ENCODE assay signal across 12 cellular contexts in the genomic region with DNA sequence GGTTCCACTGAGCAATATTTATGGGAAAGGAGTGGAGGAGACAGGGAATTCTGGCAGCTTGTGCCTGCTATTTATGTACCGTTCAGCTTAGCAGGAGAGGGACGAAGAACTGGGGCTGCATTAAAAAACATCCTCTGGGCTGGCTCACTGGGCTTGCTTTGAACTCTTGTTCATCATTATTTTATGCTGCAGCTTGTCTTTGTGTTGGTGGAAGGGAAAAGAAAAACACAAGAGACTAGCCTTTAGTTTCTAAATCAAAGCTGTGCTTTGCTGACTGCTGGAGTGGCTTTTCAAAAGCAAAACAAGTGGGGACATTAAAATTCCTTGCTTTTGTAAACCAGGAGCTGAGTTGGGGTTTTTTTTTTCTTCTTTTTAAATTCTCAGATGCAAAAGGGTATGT. TPM values are rescaled to one million over a fixed set of nuclear protein-coding genes. Genes with fewer than 3 reads are reported as not detected.
A peak's percentile ranks its signal among the peaks of the same experiment; 100 is the strongest.
DNase-seq lines count a peak whose midpoint lies in the region; TF ChIP-seq lines count a peak whose summit lies in the region.
"Had no signal": no experiment of that assay in that cellular context is flagged by ENCODE, and none has a peak within 500 bp of the region (broad histone marks: within the 10 kb centered on the region; RNA-seq: fewer than 3 reads in every experiment).

No MANE protein-coding gene starts in this region.

- POLR2A ChIA-PET in Caco-2 (lab: Charles Lee): no interaction called here

- no peak overlapping the region for H3K4me2 ChIP-seq in KMS-11

- TF ChIP-seq CTCF in KMS-11 (conservative IDR thresholded peaks at IDR 0.05; ENCODE audit: low read depth, low read length) (no peak), endodermal cell (conservative IDR thresholded peaks at IDR 0.05) (no peak), nephron progenitor cell (IDR thresholded peaks at IDR 0.05) (no peak), Caco-2 (IDR thresholded peaks at IDR 0.05; ENCODE audit: insufficient read depth in 1 of 2, low read depth in 1 of 2, low read length in 1 of 2, severe bottlenecking in 1 of 2, unreplicated experiment in 1 of 2) (no peak)

- peaks cover 24% of the 10 kb centered on the region for H3K4me1 Mint-ChIP-seq in endodermal cell
- peaks cover 51% of the 10 kb centered on the region for H3K4me1 Mint-ChIP-seq in nephron progenitor cell
- peaks cover 9% of the 10 kb centered on the region for H3K4me1 Mint-ChIP-seq in Caco-2 (ENCODE audit: low read depth, unreplicated experiment)

- no peaks in the 10 kb centered on the region for H4K20me1 ChIP-seq in KMS-11 (ENCODE audit: insufficient read depth)

- peaks cover 2% of the 10 kb centered on the region for H3K27me3 Mint-ChIP-seq in endodermal cell (ENCODE audit: insufficient read depth)
- H3K27me3 Mint-ChIP-seq in nephron progenitor cell (ENCODE audit: low read depth, poor library complexity): peaks cover 17% of the 10 kb centered on the region
- no peaks in the 10 kb centered on the region for H3K27me3 Mint-ChIP-seq in Caco-2 (ENCODE audit: insufficient read depth, unreplicated experiment)

- no peaks in the 10 kb centered on the region for H3K9me3 ChIP-seq in endodermal cell (ENCODE audit: control insufficient read depth, low read length)
- H3K9me3 ChIP-seq in Caco-2: no peaks in the 10 kb centered on the region
- H3K9me3 ChIP-seq: heart left ventricle, neutrophil had no signal

- H3K36me3 ChIP-seq in KMS-11 (ENCODE audit: insufficient read depth) (no peaks in the 10 kb centered on the region), endodermal cell (ENCODE audit: control insufficient read depth, insufficient read depth, low read length) (no peaks in the 10 kb centered on the region), Caco-2 (ENCODE audit: control insufficient read depth, insufficient read depth, low read length) (no peaks in the 10 kb centered on the region)
- H3K36me3 ChIP-seq: heart left ventricle, neutrophil had no signal

- 0 out of 2 replicates have a peak overlapping the region, but pooled peaks have one; percentile 97 for H2AFZ ChIP-seq in KMS-11 (ENCODE audit: low read depth)

- no TSS peak for BruUV-seq in Caco-2 (replicated peaks; lab: Mats Ljungman, UMichigan)

- H3K4me3 Mint-ChIP-seq in endodermal cell (peak overlapping the region; percentile 97), nephron progenitor cell (peak overlapping the region; percentile 91), Caco-2 (ENCODE audit: unreplicated experiment) (no peak overlapping the region)

- 51% methylated on average over 2 of the region's 2 CpGs; no CpG with 5 or more reads in 1 of the 2 experiments for WGBS in endodermal cell (ENCODE audit: insufficient coverage in 1 of 2, insufficient read length in 1 of 2), 2 experiments

- H3K79me2 ChIP-seq in KMS-11 (ENCODE audit: insufficient read depth, low read depth): no peaks in the 10 kb centered on the region

- peaks cover 4% of the 10 kb centered on the region for H3K36me3 Mint-ChIP-seq in endodermal cell (ENCODE audit: low read depth)
- no peaks in the 10 kb centered on the region for H3K36me3 Mint-ChIP-seq in nephron progenitor cell (ENCODE audit: low read depth)
- H3K36me3 Mint-ChIP-seq in Caco-2 (ENCODE audit: insufficient read depth, unreplicated experiment): peaks cover 18% of the 10 kb centered on the region
- H3K36me3 Mint-ChIP-seq: stimulated activated effector memory CD8-positive, alpha-beta T cell treated with anti-CD3 and anti-CD28 coated beads, Interleukin-12 subunit alpha, Interleukin-12 subunit beta, amount 100 ng/mL, for 72 hours had no signal

- intact Hi-C loops in Caco-2 (cut with micrococcal nuclease; ENCODE audit: unreplicated experiment): no loop called here

- CTCF ChIA-PET in Caco-2 (lab: Charles Lee): interaction anchor here (1.2 kb wide), 1 partner anchor 29 kb away, joined by 5 read pairs; no protein-coding TSS in a partner anchor

- peak; percentile 31 for DNase-seq in Ammon's horn (ENCODE audit: low spot score)
- DNase-seq in endodermal cell: no peak
- DNase-seq in nephron progenitor cell: no peak
- no peak for DNase-seq in iPS-NIHi7 (ENCODE audit: extremely low spot score)
- no peak for DNase-seq in Caco-2
- DNase-seq in stimulated activated CD4-positive, alpha-beta T cell treated with anti-CD3 and anti-CD28 coated beads, Interleukin-12 subunit alpha, Interleukin-12 subunit beta, amount 100 ng/mL, for 4 hours: no peak
- DNase-seq in activated naive CD4-positive, alpha-beta T cell treated with anti-CD3 and anti-CD28 coated beads, Interleukin-2, amount 50 U/mL, for 16 hours: no peak
- DNase-seq: NCI-H526 treated with DMSO at 0.1 percent for 48 hours had no signal

- H3K9me3 Mint-ChIP-seq in endodermal cell (peaks cover under 1% of the 10 kb centered on the region), nephron progenitor cell (peaks cover 2% of the 10 kb centered on the region), Caco-2 (ENCODE audit: unreplicated experiment) (no peaks in the 10 kb centered on the region)
- H3K9me3 Mint-ChIP-seq: stimulated activated effector memory CD8-positive, alpha-beta T cell treated with anti-CD3 and anti-CD28 coated beads, Interleukin-12 subunit alpha, Interleukin-12 subunit beta, amount 100 ng/mL, for 72 hours had no signal

- peaks cover 10% of the 10 kb centered on the region for H3K4me1 ChIP-seq in KMS-11 (ENCODE audit: low read depth, poor library complexity, severe bottlenecking)
- H3K4me1 ChIP-seq in endodermal cell (ENCODE audit: control insufficient read depth, insufficient read depth, low read length): peaks cover 3% of the 10 kb centered on the region
- peaks cover 8% of the 10 kb centered on the region for H3K4me1 ChIP-seq in Caco-2

- no peak overlapping the region for H3K27ac ChIP-seq in KMS-11
- peak overlapping the region; percentile 22 for H3K27ac ChIP-seq in endodermal cell (ENCODE audit: low read depth, low read length)
- H3K27ac ChIP-seq: neutrophil had no signal

- H3K27me3 ChIP-seq in KMS-11 (ENCODE audit: insufficient read depth, low read depth) (no peaks in the 10 kb centered on the region), endodermal cell (ENCODE audit: control insufficient read depth, insufficient read depth, low read length, poor library complexity, severe bottlenecking) (no peaks in the 10 kb centered on the region), Caco-2 (replicated peaks; ENCODE audit: control insufficient read depth, insufficient read depth, low read length) (no peaks in the 10 kb centered on the region; the same call in 1 of the 2 replicates)

- peak overlapping the region; percentile 67 for H3K27ac Mint-ChIP-seq in endodermal cell
- no peak overlapping the region for H3K27ac Mint-ChIP-seq in nephron progenitor cell
- H3K27ac Mint-ChIP-seq in Caco-2 (ENCODE audit: unreplicated experiment): no peak overlapping the region
- H3K27ac Mint-ChIP-seq: stimulated activated effector memory CD8-positive, alpha-beta T cell treated with anti-CD3 and anti-CD28 coated beads, Interleukin-12 subunit alpha, Interleukin-12 subunit beta, amount 100 ng/mL, for 72 hours had no signal

- H3K4me3 ChIP-seq in KMS-11 (IDR thresholded peaks at IDR 0.05; ENCODE audit: insufficient read depth, low read depth, low read length) (no peak overlapping the region), endodermal cell (ENCODE audit: low read length) (peak overlapping the region; percentile 98), Caco-2 (ENCODE audit: low read depth, low read length) (no peak overlapping the region)

- H3K9ac ChIP-seq in KMS-11 (no peak overlapping the region), endodermal cell (ENCODE audit: extremely low read depth, low read length, poor library complexity, severe bottlenecking) (no peak overlapping the region)

RNA-seq across cellular contexts. Expression of gene RGMB, which starts 5.9 kb away (rescaled TPM):
- total RNA-seq in endodermal cell: 10 to 100 TPM; 60.2 to 71.6 TPM
- polyA plus RNA-seq in endodermal cell (2013, experiment 1 of 2): 105 TPM
- 81.8 TPM for polyA plus RNA-seq in endodermal cell (2013, experiment 2 of 2)
- total RNA-seq in Caco-2 (2022): 16.4 and 17.8 TPM in 2 replicates
